8 cellular contexts compared by ENCODE assay signal in genomic region chr4:26075588-26075987, GRCh38.
DNase-seq lines count a peak whose midpoint lies in the region; ATAC-seq, FAIRE-seq and TF ChIP-seq lines count a peak whose summit lies in the region.

No MANE protein-coding gene starts in this region.

- CTCF ChIA-PET in activated naive CD4-positive, alpha-beta T cell treated with anti-CD3 and anti-CD28 coated beads for 36 hours (lab: Charles Lee), result interaction anchor here (1.2 to 2.5 kb wide), 7 partner anchors 8 to 810 kb away, joined by 3 to 14 read pairs (median 8); partner anchors contain the start of gene RBPJ

- no peaks in the 10 kb centered on the region for H3K9me3 ChIP-seq in upper lobe of left lung

- H3K9me3 Mint-ChIP-seq in activated naive CD4-positive, alpha-beta T cell treated with anti-CD3 and anti-CD28 coated beads for 36 hours, result peaks cover 12% of the 10 kb centered on the region
- peaks cover 15% of the 10 kb centered on the region for H3K9me3 Mint-ChIP-seq in dendritic cell treated with granulocyte-macrophage colony-stimulating factor and Interleukin-4, amounts not matched to agents 40 ng/mL and 50 ng/mL, for 4 days

- peak overlapping the region; percentile 85 for H3K27ac Mint-ChIP-seq in activated naive CD4-positive, alpha-beta T cell treated with anti-CD3 and anti-CD28 coated beads for 36 hours
- H3K27ac Mint-ChIP-seq in dendritic cell treated with granulocyte-macrophage colony-stimulating factor and Interleukin-4, amounts not matched to agents 40 ng/mL and 50 ng/mL, for 4 days, result peak overlapping the region; percentile 97

- H3K27me3 Mint-ChIP-seq in activated naive CD4-positive, alpha-beta T cell treated with anti-CD3 and anti-CD28 coated beads for 36 hours (ENCODE audit: low read depth), result no peaks in the 10 kb centered on the region
- no peaks in the 10 kb centered on the region for H3K27me3 Mint-ChIP-seq in dendritic cell treated with granulocyte-macrophage colony-stimulating factor and Interleukin-4, amounts not matched to agents 40 ng/mL and 50 ng/mL, for 4 days

- no peak for DNase-seq in activated naive CD4-positive, alpha-beta T cell treated with anti-CD3 and anti-CD28 coated beads for 36 hours
- DNase-seq in activated naive CD4-positive, alpha-beta T cell treated with Interleukin-2 at 50 U/mL for 16 hours, result no peak
- no peak for DNase-seq in upper lobe of left lung
- no peak for DNase-seq in kidney glomerular epithelial cell (lab: John Stamatoyannopoulos, UW)
- no peak for DNase-seq in HTR-8/SVneo (ENCODE audit: insufficient read length, low spot score)
- no peak for DNase-seq in DMS79 (lab: John Stamatoyannopoulos, UW)

- intact Hi-C loops in activated naive CD4-positive, alpha-beta T cell treated with anti-CD3 and anti-CD28 coated beads for 36 hours (cut with micrococcal nuclease), result loop anchor here (2.0 to 10.0 kb wide), 8 partner anchors 75 to 929 kb away; partner anchors contain the start of genes SEL1L3, STIM2 and TBC1D19
- intact Hi-C loops in dendritic cell treated with granulocyte-macrophage colony-stimulating factor and Interleukin-4, amounts not matched to agents 40 ng/mL and 50 ng/mL, for 4 days (cut with micrococcal nuclease), result loop anchor here (2.0 to 5.0 kb wide), 4 partner anchors 25 to 187 kb away; no protein-coding TSS in a partner anchor

- no peak for TF ChIP-seq POLR2A in upper lobe of left lung (IDR thresholded peaks at IDR 0.05)

- H3K36me3 ChIP-seq in upper lobe of left lung, result no peaks in the 10 kb centered on the region

- no peak for TF ChIP-seq EP300 in upper lobe of left lung (IDR thresholded peaks at IDR 0.05)

- no peak for FAIRE-seq in HTR-8/SVneo (lab: Jason Lieb, UNC)

- TF ChIP-seq CTCF in upper lobe of left lung (IDR thresholded peaks at IDR 0.05), result no peak

- peaks cover 5% of the 10 kb centered on the region for H3K36me3 Mint-ChIP-seq in activated naive CD4-positive, alpha-beta T cell treated with anti-CD3 and anti-CD28 coated beads for 36 hours (ENCODE audit: low read depth)
- peaks cover 18% of the 10 kb centered on the region for H3K36me3 Mint-ChIP-seq in dendritic cell treated with granulocyte-macrophage colony-stimulating factor and Interleukin-4, amounts not matched to agents 40 ng/mL and 50 ng/mL, for 4 days (ENCODE audit: low read depth)

- peak overlapping the region; percentile 64 to 77 (median 72) for H3K27ac ChIP-seq in upper lobe of left lung

- peaks cover 0 to 14% (median 8%) of the 10 kb centered on the region in 4 donors for H3K4me1 ChIP-seq in upper lobe of left lung

- H3K27me3 ChIP-seq in upper lobe of left lung, result no peaks in the 10 kb centered on the region

- WGBS in upper lobe of left lung, 2 donors, result 32 to 43% methylated on average over 1 of the region's 1 CpG

- no peak overlapping the region for H3K4me3 Mint-ChIP-seq in activated naive CD4-positive, alpha-beta T cell treated with anti-CD3 and anti-CD28 coated beads for 36 hours
- peak overlapping the region; percentile 46 for H3K4me3 Mint-ChIP-seq in dendritic cell treated with granulocyte-macrophage colony-stimulating factor and Interleukin-4, amounts not matched to agents 40 ng/mL and 50 ng/mL, for 4 days

- no peak overlapping the region for H3K4me3 ChIP-seq in upper lobe of left lung

- ATAC-seq in HG03457 (IDR thresholded peaks at IDR 0.05; ENCODE audit: unreplicated experiment), result peak; percentile 10
- no peak for ATAC-seq in upper lobe of left lung (ENCODE audit: low FRiP score in 2 of 2)

- peaks cover 76% of the 10 kb centered on the region for H3K4me1 Mint-ChIP-seq in activated naive CD4-positive, alpha-beta T cell treated with anti-CD3 and anti-CD28 coated beads for 36 hours (ENCODE audit: low read depth)
- H3K4me1 Mint-ChIP-seq in dendritic cell treated with granulocyte-macrophage colony-stimulating factor and Interleukin-4, amounts not matched to agents 40 ng/mL and 50 ng/mL, for 4 days (ENCODE audit: low read depth), result peaks cover 83% of the 10 kb centered on the region
